In genomic region chr9:89442981-89443817, GRCh38 we compare ENCODE assay signal across 8 cellular contexts. TPM values are rescaled to one million over a fixed set of nuclear protein-coding genes. Genes with fewer than 3 reads are reported as not detected.
DNase-seq lines count a peak whose midpoint lies in the region; ATAC-seq and TF ChIP-seq lines count a peak whose summit lies in the region.

No MANE protein-coding gene starts in this region.

- peaks cover 0 to 9% (median 2%) of the 10 kb centered on the region in 4 donors for H3K36me3 ChIP-seq in stomach

- H3K27ac Mint-ChIP-seq in activated CD4-positive, alpha-beta T cell treated with anti-CD3 and anti-CD28 coated beads, Interleukin-2, amount 10 ng/mL, durations not matched to agents 7 days and 5 days: peak overlapping the region; percentile 86

- H3K27ac ChIP-seq in stomach: peak overlapping the region; percentile 2 to 86 (median 40)

- no peak for TF ChIP-seq EP300 in stomach (IDR thresholded peaks at IDR 0.05)

- H3K4me3 ChIP-seq in stomach: no peak overlapping the region

- CTCF ChIA-PET in activated CD4-positive, alpha-beta T cell treated with anti-CD3 and anti-CD28 coated beads, Interleukin-2, amount 10 ng/mL, durations not matched to agents 7 days and 5 days (lab: Charles Lee): interaction anchor here (2.2 kb wide), 1 partner anchor 106 kb away, joined by 8 read pairs; no protein-coding TSS in a partner anchor

- H3K9me3 Mint-ChIP-seq in activated CD4-positive, alpha-beta T cell treated with anti-CD3 and anti-CD28 coated beads, Interleukin-2, amount 10 ng/mL, durations not matched to agents 7 days and 5 days: no peaks in the 10 kb centered on the region

- peak; percentile 46 for ATAC-seq in HG03103 (IDR thresholded peaks at IDR 0.05; ENCODE audit: low read depth, unreplicated experiment)

- DNase-seq in activated CD4-positive, alpha-beta T cell treated with anti-CD3 and anti-CD28 coated beads, Interleukin-2, amount 10 ng/mL, durations not matched to agents 7 days and 5 days: no peak
- no peak for DNase-seq in activated CD4-positive, alpha-beta T cell treated with anti-CD3 and anti-CD28 coated beads, Interleukin-2, amount 50 U/mL, for 48 hours
- peak; percentile 33 for DNase-seq in astrocyte of the hippocampus (ENCODE audit: low read depth, low spot score)
- DNase-seq in stomach: no peak
- DNase-seq in DMS153 (lab: John Stamatoyannopoulos, UW): no peak
- DNase-seq in midbrain (lab: John Stamatoyannopoulos, UW): no peak
- DNase-seq in NCI-H2107 treated with DMSO at 0.1 percent for 48 hours (lab: John Stamatoyannopoulos, UW; ENCODE audit: unreplicated experiment): no peak

- TF ChIP-seq CTCF in stomach (IDR thresholded peaks at IDR 0.05): no peak

- no peaks in the 10 kb centered on the region for H3K27me3 ChIP-seq in stomach

- H3K36me3 Mint-ChIP-seq in activated CD4-positive, alpha-beta T cell treated with anti-CD3 and anti-CD28 coated beads, Interleukin-2, amount 10 ng/mL, durations not matched to agents 7 days and 5 days (ENCODE audit: low read depth): peaks cover 56% of the 10 kb centered on the region

- H3K4me1 Mint-ChIP-seq in activated CD4-positive, alpha-beta T cell treated with anti-CD3 and anti-CD28 coated beads, Interleukin-2, amount 10 ng/mL, durations not matched to agents 7 days and 5 days: peaks cover 91% of the 10 kb centered on the region

- no peaks in the 10 kb centered on the region for H3K9me3 ChIP-seq in stomach

- H3K4me3 Mint-ChIP-seq in activated CD4-positive, alpha-beta T cell treated with anti-CD3 and anti-CD28 coated beads, Interleukin-2, amount 10 ng/mL, durations not matched to agents 7 days and 5 days: no peak overlapping the region

- H3K27me3 Mint-ChIP-seq in activated CD4-positive, alpha-beta T cell treated with anti-CD3 and anti-CD28 coated beads, Interleukin-2, amount 10 ng/mL, durations not matched to agents 7 days and 5 days: no peaks in the 10 kb centered on the region

- intact Hi-C loops in stomach (cut with DNase I; ENCODE audit: low total_unique reads): no loop called here

- peaks cover 44 to 88% (median 71%) of the 10 kb centered on the region in 4 donors for H3K4me1 ChIP-seq in stomach

- WGBS in stomach, 5 donors: 75 to 86% (median 81%) methylated on average over 6 to 22 of the region's 22 CpGs

- TF ChIP-seq POLR2A in stomach (IDR thresholded peaks at IDR 0.05): no peak

- POLR2A ChIA-PET in activated CD4-positive, alpha-beta T cell treated with anti-CD3 and anti-CD28 coated beads, Interleukin-2, amount 10 ng/mL, durations not matched to agents 7 days and 5 days (lab: Charles Lee): no interaction called here

RNA-seq across cellular contexts. Expression of gene SEMA4D, which starts 54.7 kb away (rescaled TPM):
- 100 to 1,000 TPM; 334 to 336 TPM for total RNA-seq in activated CD4-positive, alpha-beta T cell treated with anti-CD3 and anti-CD28 coated beads, Interleukin-2, amount 10 ng/mL, durations not matched to agents 7 days and 5 days
- total RNA-seq in stomach: 10 to 100 TPM; 11.1 to 43.3 (median 28.8) TPM
- polyA plus RNA-seq in stomach: 10 to 100 TPM in 1 of 3 donors, 1 to 10 TPM in 2; 4.9 to 10.9 (median 8.4) TPM

Comparison
In these comparisons a context has a peak if more than half of its experiments do, and no peak if none do; other contexts are left out.
1. RNA of gene SEMA4D, which starts 54.7 kb away (total RNA-seq): 334 to 336 TPM in activated CD4-positive, alpha-beta T cell treated with anti-CD3 and anti-CD28 coated beads, Interleukin-2, amount 10 ng/mL, durations not matched to agents 7 days and 5 days; 11.1 to 43.3 TPM in stomach; every median in the first group is over 4 times any median in the second.